In the genomic region with DNA sequence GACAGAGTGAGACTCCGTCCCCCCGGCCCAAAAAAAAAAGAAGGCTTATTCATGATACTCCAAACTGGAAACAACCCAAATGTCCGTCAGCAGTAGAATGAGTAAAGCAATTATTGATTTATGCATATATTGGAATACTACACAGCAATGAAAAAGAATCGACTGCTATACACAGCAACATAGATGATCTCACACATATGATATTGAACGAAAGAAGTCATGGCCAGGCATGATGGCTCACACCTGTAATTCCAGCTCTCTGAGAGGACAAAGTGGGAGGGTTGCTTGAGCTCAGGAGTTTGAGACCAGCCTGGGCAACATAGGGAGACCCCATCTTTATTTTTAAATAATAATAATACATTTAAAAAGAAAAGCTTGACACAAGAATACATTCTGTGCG, we compare ENCODE assay signal across 1 cellular context.
TF ChIP-seq lines count a peak whose summit lies in the region.

No MANE protein-coding gene starts in this region.

TF ChIP-seq in IMR-90, 13 proteins besides CTCF, POLR2A, EP300 and RAD21:
- TF ChIP-seq ELK1 (IDR thresholded peaks at IDR 0.05; ENCODE audit: borderline replicate concordance, low read depth, low read length), result no peak
- TF ChIP-seq CEBPB (IDR thresholded peaks at IDR 0.05; ENCODE audit: low read depth, low read length), result no peak
- TF ChIP-seq SMC3 (IDR thresholded peaks at IDR 0.05; ENCODE audit: low read depth, low read length), result no peak
- no peak for TF ChIP-seq CHD1 (IDR thresholded peaks at IDR 0.05; ENCODE audit: low read depth, low read length)
- TF ChIP-seq MAZ (IDR thresholded peaks at IDR 0.05; ENCODE audit: borderline replicate concordance, low read depth, low read length), result no peak
- no peak for TF ChIP-seq USF2 (IDR thresholded peaks at IDR 0.05; ENCODE audit: low read depth, low read length)
- TF ChIP-seq FOS (IDR thresholded peaks at IDR 0.05; ENCODE audit: low read depth, low read length), result no peak
- no peak for TF ChIP-seq MXI1 (IDR thresholded peaks at IDR 0.05; ENCODE audit: borderline replicate concordance, low read depth, low read length)
- TF ChIP-seq RCOR1 (IDR thresholded peaks at IDR 0.05; ENCODE audit: insufficient replicate concordance, low read length), result no peak
- no peak for TF ChIP-seq NFE2L2 (IDR thresholded peaks at IDR 0.05; ENCODE audit: low read depth, low read length)
- TF ChIP-seq MAFK (IDR thresholded peaks at IDR 0.05; ENCODE audit: low read depth, low read length), result no peak
